32 cellular contexts compared by ENCODE assay signal in genomic region chr2:19833978-19834377, GRCh38.
"Had no signal": no experiment of that assay in that cellular context is flagged by ENCODE, and none has a peak within 500 bp of the region (broad histone marks: within the 10 kb centered on the region; RNA-seq: fewer than 3 reads in every experiment).

No MANE protein-coding gene starts in this region.

- DNase-seq: activated CD4-positive, alpha-beta memory T cell treated with anti-CD3 and anti-CD28 coated beads for 36 hours; activated CD4-positive, alpha-beta T cell treated with anti-CD3 and anti-CD28 coated beads for 36 hours; activated CD4-positive, alpha-beta T cell treated with anti-CD3 and anti-CD28 coated beads, Interleukin-2, amount 10 ng/mL, durations not matched to agents 24 days and 14 days; activated CD4-positive, CD25-positive, alpha-beta regulatory T cell; activated CD4-positive, CD25-positive, alpha-beta regulatory T cell treated with anti-CD3 and anti-CD28 coated beads, Interleukin-2, amount 50 U/mL, for 72 hours; activated CD8-positive, alpha-beta memory T cell treated with anti-CD3 and anti-CD28 coated beads, Interleukin-2, amount 10 ng/mL, durations not matched to agents 7 days and 5 days; activated CD8-positive, alpha-beta memory T cell treated with anti-CD3 and anti-CD28 coated beads, Interleukin-2, amount 50 U/mL, for 4 hours; activated CD8-positive, alpha-beta T cell treated with anti-CD3 and anti-CD28 coated beads, Interleukin-2, amount 10 ng/mL, durations not matched to agents 7 days and 5 days; activated effector memory CD4-positive, alpha-beta T cell treated with anti-CD3 and anti-CD28 coated beads, Interleukin-2, amount 50 U/mL, for 16 hours; activated naive CD4-positive, alpha-beta T cell treated with anti-CD3 and anti-CD28 coated beads for 36 hours; activated naive CD8-positive, alpha-beta T cell treated with anti-CD3 and anti-CD28 coated beads for 36 hours; activated naive CD8-positive, alpha-beta T cell treated with anti-CD3 and anti-CD28 coated beads, Interleukin-2, amount 50 U/mL, for 24 hours; activated T-cell treated with anti-CD3 and anti-CD28 coated beads, Interleukin-2, amount 50 U/mL, for 1 hour; activated T-cell treated with anti-CD3 and anti-CD28 coated beads, Interleukin-2, amount 50 U/mL, for 48 hours; adrenal gland; amygdala; aorta; body of pancreas; central memory CD4-positive, alpha-beta T cell; cerebellar nuclear complex; colonic mucosa; dorsolateral prefrontal cortex; effector CD4-positive, alpha-beta T cell; effector memory CD8-positive, alpha-beta T cell; erythroblast; esophagus squamous epithelium; foreskin melanocyte; heart right ventricle; T-helper 1 cell; T-helper 17 cell; T1000 had no signal

- H3K4me1 ChIP-seq: adrenal gland, body of pancreas, colonic mucosa, esophagus squamous epithelium had no signal

- H3K27me3 ChIP-seq: adrenal gland, body of pancreas, colonic mucosa, dorsolateral prefrontal cortex, esophagus squamous epithelium, gastroesophageal sphincter, heart right ventricle had no signal

- H3K9me3 ChIP-seq: adrenal gland, body of pancreas, colonic mucosa, esophagus squamous epithelium, gastroesophageal sphincter, heart right ventricle had no signal

- H3K36me3 ChIP-seq: adrenal gland, colonic mucosa, esophagus squamous epithelium, gastroesophageal sphincter, heart right ventricle had no signal

- ATAC-seq: activated CD4-positive, alpha-beta T cell treated with anti-CD3 and anti-CD28 coated beads for 36 hours; activated CD8-positive, alpha-beta memory T cell treated with anti-CD3 and anti-CD28 coated beads, Interleukin-2, amount 10 ng/mL, durations not matched to agents 7 days and 5 days; activated CD8-positive, alpha-beta T cell treated with anti-CD3 and anti-CD28 coated beads, Interleukin-2, amount 10 ng/mL, durations not matched to agents 7 days and 5 days; activated naive CD8-positive, alpha-beta T cell treated with anti-CD3 and anti-CD28 coated beads, Interleukin-2, amount 50 U/mL, for 24 hours; body of pancreas; effector memory CD8-positive, alpha-beta T cell; gastroesophageal sphincter; heart right ventricle; T-helper 17 cell had no signal

- H3K4me3 ChIP-seq: adrenal gland, body of pancreas, colonic mucosa, dorsolateral prefrontal cortex, esophagus squamous epithelium, gastroesophageal sphincter, heart right ventricle had no signal

- H3K27ac ChIP-seq: adrenal gland, body of pancreas, colonic mucosa, dorsolateral prefrontal cortex, esophagus squamous epithelium, gastroesophageal sphincter, heart right ventricle had no signal
